In the genomic region with DNA sequence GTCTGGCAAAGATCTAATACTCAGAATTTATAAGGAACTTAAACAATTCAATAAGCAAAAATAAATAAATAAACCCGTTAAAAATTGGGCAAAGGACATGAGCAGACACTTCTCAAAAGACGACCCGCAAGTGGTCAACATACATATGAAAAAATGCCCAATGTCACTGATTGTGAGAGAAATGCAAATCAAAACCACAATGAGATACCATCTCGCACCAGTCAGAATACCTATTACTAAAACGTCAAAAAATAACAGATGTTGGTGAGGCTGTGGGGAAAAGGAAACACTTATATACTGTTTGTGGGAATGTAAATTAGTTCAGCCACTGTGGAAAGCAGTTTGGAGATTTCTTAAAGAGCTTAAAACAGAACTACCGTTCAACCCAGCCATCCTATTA, we compare ENCODE assay signal across 21 cellular contexts.
DNase-seq lines count a peak whose midpoint lies in the region; ATAC-seq lines count a peak whose summit lies in the region.
"Had no signal": no experiment of that assay in that cellular context is flagged by ENCODE, and none has a peak within 500 bp of the region (broad histone marks: within the 10 kb centered on the region; RNA-seq: fewer than 3 reads in every experiment).

No MANE protein-coding gene starts in this region.

- intact Hi-C loops in posterior vena cava (cut with DNase I): no loop called here

- DNase-seq in DMS79 treated with DMSO at 0.1 percent for 48 hours (lab: John Stamatoyannopoulos, UW) (no peak), NCI-H2227 treated with DMSO at 0.1 percent for 48 hours (lab: John Stamatoyannopoulos, UW) (no peak), posterior vena cava (ENCODE audit: low spot score) (no peak)
- DNase-seq: Calu3; CD4-positive, alpha-beta memory T cell; EL; HCEC 1CT; MV-4-11; NCI-H1417; NCI-H187; NCI-H2107; NCI-H510A treated with DMSO at 0.1 percent for 48 hours; PC-9; SIG-M5; T1000 had no signal

- ATAC-seq in GM18508 (IDR thresholded peaks at IDR 0.05; ENCODE audit: insufficient read depth, unreplicated experiment) (peak; percentile 48), GM19452 (IDR thresholded peaks at IDR 0.05; ENCODE audit: unreplicated experiment) (peak; percentile 52), HG02798 (IDR thresholded peaks at IDR 0.05; ENCODE audit: poor library complexity, unreplicated experiment) (peak; percentile 70), HG03558 (IDR thresholded peaks at IDR 0.05; ENCODE audit: extremely low read depth, unreplicated experiment) (peak; percentile 34), HG03571 (IDR thresholded peaks at IDR 0.05; ENCODE audit: unreplicated experiment) (no peak)
- ATAC-seq: GM23338 had no signal
